ENCODE assay signal across 1 cellular context in genomic region chr20:63228786-63229185, GRCh38.
TF ChIP-seq lines count a peak whose summit lies in the region.

No MANE protein-coding gene starts in this region.

TF ChIP-seq in GM23338, 12 proteins besides CTCF, POLR2A, EP300 and RAD21 (continued from another document):
- no peak for TF ChIP-seq ZNF462 (CRISPR knock-in tag; IDR thresholded peaks at IDR 0.05)
- no peak for TF ChIP-seq EZH2phosphoT487 (IDR thresholded peaks at IDR 0.05; ENCODE audit: unreplicated experiment)
- TF ChIP-seq CREB1 (CRISPR knock-in tag; IDR thresholded peaks at IDR 0.05; ENCODE audit: low read depth) = no peak
- no peak for TF ChIP-seq ZNF114 (CRISPR knock-in tag; IDR thresholded peaks at IDR 0.05)
- TF ChIP-seq NANOG (IDR thresholded peaks at IDR 0.05; ENCODE audit: borderline replicate concordance) = no peak
TF ChIP-seq in GM23338: peak in this region for 0.
